In the genomic region with DNA sequence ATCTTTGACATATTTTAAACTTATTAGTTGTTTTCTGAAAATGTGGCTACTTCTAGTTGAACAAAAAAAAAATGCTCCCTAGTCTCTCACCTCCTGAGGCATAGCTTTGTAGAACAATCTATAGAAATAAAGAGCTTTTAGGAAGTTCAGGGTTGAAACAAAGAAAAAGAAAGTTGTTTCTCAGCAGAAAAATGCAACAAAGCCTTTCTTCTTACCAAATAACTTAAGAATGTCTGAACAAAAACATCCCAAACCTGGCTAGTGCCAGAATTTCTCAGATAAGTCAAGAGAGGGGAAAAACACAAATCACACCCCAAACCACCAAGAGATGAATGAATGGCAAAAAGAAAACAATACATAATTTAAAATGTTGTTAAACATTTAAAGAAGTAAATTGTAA, we compare ENCODE assay signal across 2 cellular contexts.
TF ChIP-seq lines count a peak whose summit lies in the region.

No MANE protein-coding gene starts in this region.

TF ChIP-seq in A549, 52 proteins besides CTCF, POLR2A, EP300 and RAD21 (continued from another document):
- TF ChIP-seq, protein P1, sequence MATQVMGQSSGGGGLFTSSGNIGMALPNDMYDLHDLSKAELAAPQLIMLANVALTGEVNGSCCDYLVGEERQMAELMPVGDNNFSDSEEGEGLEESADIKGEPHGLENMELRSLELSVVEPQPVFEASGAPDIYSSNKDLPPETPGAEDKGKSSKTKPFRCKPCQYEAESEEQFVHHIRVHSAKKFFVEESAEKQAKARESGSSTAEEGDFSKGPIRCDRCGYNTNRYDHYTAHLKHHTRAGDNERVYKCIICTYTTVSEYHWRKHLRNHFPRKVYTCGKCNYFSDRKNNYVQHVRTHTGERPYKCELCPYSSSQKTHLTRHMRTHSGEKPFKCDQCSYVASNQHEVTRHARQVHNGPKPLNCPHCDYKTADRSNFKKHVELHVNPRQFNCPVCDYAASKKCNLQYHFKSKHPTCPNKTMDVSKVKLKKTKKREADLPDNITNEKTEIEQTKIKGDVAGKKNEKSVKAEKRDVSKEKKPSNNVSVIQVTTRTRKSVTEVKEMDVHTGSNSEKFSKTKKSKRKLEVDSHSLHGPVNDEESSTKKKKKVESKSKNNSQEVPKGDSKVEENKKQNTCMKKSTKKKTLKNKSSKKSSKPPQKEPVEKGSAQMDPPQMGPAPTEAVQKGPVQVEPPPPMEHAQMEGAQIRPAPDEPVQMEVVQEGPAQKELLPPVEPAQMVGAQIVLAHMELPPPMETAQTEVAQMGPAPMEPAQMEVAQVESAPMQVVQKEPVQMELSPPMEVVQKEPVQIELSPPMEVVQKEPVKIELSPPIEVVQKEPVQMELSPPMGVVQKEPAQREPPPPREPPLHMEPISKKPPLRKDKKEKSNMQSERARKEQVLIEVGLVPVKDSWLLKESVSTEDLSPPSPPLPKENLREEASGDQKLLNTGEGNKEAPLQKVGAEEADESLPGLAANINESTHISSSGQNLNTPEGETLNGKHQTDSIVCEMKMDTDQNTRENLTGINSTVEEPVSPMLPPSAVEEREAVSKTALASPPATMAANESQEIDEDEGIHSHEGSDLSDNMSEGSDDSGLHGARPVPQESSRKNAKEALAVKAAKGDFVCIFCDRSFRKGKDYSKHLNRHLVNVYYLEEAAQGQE (IDR thresholded peaks at IDR 0.05), result no peak
- TF ChIP-seq HOXA7 (CRISPR knock-in tag; IDR thresholded peaks at IDR 0.05), result no peak
- TF ChIP-seq, protein P2, sequence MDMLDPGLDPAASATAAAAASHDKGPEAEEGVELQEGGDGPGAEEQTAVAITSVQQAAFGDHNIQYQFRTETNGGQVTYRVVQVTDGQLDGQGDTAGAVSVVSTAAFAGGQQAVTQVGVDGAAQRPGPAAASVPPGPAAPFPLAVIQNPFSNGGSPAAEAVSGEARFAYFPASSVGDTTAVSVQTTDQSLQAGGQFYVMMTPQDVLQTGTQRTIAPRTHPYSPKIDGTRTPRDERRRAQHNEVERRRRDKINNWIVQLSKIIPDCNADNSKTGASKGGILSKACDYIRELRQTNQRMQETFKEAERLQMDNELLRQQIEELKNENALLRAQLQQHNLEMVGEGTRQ (IDR thresholded peaks at IDR 0.05), result no peak
- no peak for TF ChIP-seq FOSL2 (IDR thresholded peaks at IDR 0.05)
- no peak for TF ChIP-seq FOSL2 (CRISPR knock-in tag; IDR thresholded peaks at IDR 0.05)
- TF ChIP-seq EHF (CRISPR knock-in tag; IDR thresholded peaks at IDR 0.05), result no peak

TF ChIP-seq in IMR-90, 13 proteins besides CTCF, POLR2A, EP300 and RAD21 (continued from another document):
- TF ChIP-seq, protein P3, sequence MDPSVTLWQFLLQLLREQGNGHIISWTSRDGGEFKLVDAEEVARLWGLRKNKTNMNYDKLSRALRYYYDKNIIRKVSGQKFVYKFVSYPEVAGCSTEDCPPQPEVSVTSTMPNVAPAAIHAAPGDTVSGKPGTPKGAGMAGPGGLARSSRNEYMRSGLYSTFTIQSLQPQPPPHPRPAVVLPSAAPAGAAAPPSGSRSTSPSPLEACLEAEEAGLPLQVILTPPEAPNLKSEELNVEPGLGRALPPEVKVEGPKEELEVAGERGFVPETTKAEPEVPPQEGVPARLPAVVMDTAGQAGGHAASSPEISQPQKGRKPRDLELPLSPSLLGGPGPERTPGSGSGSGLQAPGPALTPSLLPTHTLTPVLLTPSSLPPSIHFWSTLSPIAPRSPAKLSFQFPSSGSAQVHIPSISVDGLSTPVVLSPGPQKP (IDR thresholded peaks at IDR 0.05; ENCODE audit: borderline replicate concordance, low read depth, low read length), result no peak
- no peak for TF ChIP-seq BHLHE40 (IDR thresholded peaks at IDR 0.05; ENCODE audit: low read depth, low read length)
